Comparison of ENCODE assay signal across 8 cellular contexts in the genomic region with DNA sequence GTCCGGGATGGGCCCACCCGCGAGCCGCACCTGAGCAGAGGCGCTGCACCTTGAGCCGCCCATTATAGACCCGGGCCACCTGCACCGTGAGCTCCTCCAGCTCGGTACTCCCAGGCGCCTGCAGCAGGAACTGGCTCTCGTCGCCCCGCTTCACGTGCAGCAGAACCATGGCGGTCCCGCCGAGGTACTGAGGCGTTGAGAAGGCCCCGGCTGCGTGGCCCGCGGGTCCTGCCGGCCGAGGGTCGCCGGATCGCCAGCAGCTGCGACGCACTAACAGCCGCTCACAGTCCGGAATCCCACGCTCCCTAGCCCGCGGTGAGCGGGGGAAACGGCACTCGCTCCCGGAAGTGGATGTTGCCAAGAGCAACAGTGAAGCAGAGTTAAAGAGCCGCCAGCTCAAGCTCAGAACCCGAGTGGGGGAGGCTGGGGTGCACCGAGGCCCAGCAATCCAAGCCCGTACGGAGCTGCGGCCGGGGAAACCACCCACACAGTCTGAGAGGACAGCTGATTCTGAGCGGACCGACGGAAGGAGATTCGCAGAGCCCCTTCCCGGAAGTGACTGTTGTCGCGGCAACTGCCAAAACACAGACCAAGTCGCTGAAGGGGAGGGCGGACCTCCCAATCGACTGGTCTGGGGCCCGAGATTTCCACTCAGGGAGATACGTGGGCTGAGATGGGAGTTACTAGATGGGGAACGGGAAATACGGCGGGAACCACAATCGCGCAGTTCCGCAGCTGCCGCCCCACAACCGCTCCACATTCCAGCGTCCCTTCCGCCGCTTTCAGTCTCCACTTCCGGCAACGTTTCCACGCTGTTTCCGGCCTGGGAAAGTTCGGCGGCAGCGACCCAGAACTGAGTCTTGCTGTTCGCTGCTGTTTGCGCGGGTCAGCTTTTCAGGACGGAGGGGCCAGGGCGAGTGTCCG. TPM values are rescaled to one million over a fixed set of nuclear protein-coding genes. Genes with fewer than 3 reads are reported as not detected.
DNase-seq lines count a peak whose midpoint lies in the region; TF ChIP-seq lines count a peak whose summit lies in the region.

A gene with protein sequence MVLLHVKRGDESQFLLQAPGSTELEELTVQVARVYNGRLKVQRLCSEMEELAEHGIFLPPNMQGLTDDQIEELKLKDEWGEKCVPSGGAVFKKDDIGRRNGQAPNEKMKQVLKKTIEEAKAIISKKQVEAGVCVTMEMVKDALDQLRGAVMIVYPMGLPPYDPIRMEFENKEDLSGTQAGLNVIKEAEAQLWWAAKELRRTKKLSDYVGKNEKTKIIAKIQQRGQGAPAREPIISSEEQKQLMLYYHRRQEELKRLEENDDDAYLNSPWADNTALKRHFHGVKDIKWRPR (minus strand): TSS at position 303 of the 924 bp plus-strand sequence. CDS start 134 bp downstream, at position 169.

- peak within 1 kb of the TSS; percentile 85 for H3K9ac ChIP-seq in SK-N-MC (ENCODE audit: insufficient read length)

- WGBS in suprapubic skin: 0% methylated on average over 31 of the region's 81 CpGs

- peaks cover 14% of the 10 kb centered on the region; the same call in 1 of the 2 replicates for H3K36me3 ChIP-seq in SK-N-MC (ENCODE audit: insufficient read depth, low read length)
- peaks cover 21% of the 10 kb centered on the region for H3K36me3 ChIP-seq in suprapubic skin

- no peaks in the 10 kb centered on the region for H3K27me3 ChIP-seq in suprapubic skin

- peak within 1 kb of the TSS; percentile 93 for H3K27ac ChIP-seq in SK-N-MC
- H3K27ac ChIP-seq in suprapubic skin: peak within 1 kb of the TSS; percentile 92

- TF ChIP-seq POLR2A in suprapubic skin (IDR thresholded peaks at IDR 0.05): no peak

- no peak for TF ChIP-seq EP300 in suprapubic skin (IDR thresholded peaks at IDR 0.05)

- CTCF ChIA-PET in HEK293T (lab: Yijun Ruan, JAX): interaction anchor here (0.5 to 1.3 kb wide), 2 partner anchors 11 to 954 kb away, joined by 5 to 7 read pairs; no protein-coding TSS in a partner anchor

- H3K4me1 ChIP-seq in suprapubic skin: peaks cover 19% of the 10 kb centered on the region

- H3K4me3 ChIP-seq in SK-N-MC: peak within 1 kb of the TSS; percentile 92
- H3K4me3 ChIP-seq in suprapubic skin: peak within 1 kb of the TSS; percentile 89

- no peak for TF ChIP-seq CTCF in suprapubic skin (IDR thresholded peaks at IDR 0.05)

- H3K9me3 ChIP-seq in SK-N-MC (ENCODE audit: low read depth, low read length) (no peaks in the 10 kb centered on the region), suprapubic skin (no peaks in the 10 kb centered on the region)

- DNase-seq in GM03348 (ENCODE audit: low spot score): peak; percentile 93
- DNase-seq in HEK293T (ENCODE audit: extremely low spot score): peak; percentile 88
- DNase-seq in MV-4-11 (lab: John Stamatoyannopoulos, UW): peak; percentile 89
- peak; percentile 51 for DNase-seq in SK-N-MC (ENCODE audit: low read depth, low spot score)
- peak; percentile 83 for DNase-seq in activated naive CD4-positive, alpha-beta T cell treated with anti-CD3 and anti-CD28 coated beads, Interleukin-2, amount 50 U/mL, for 16 hours
- DNase-seq in germinal center (ENCODE audit: low spot score): peak; percentile 81
- peak; percentile 61 to 98 (median 90) for DNase-seq in nucleus accumbens (lab: John Stamatoyannopoulos, UW)
- DNase-seq in suprapubic skin (ENCODE audit: low spot score in 2 of 2): peak; percentile 92 to 94

- POLR2A ChIA-PET in HEK293T (lab: Yijun Ruan, JAX): interaction anchor here (0.8 to 2.5 kb wide), 4 partner anchors 10 to 159 kb away, joined by 3 to 7 read pairs (median 6); partner anchors contain the start of gene PAXBP1

TF ChIP-seq in HEK293T, 16 proteins besides CTCF, POLR2A, EP300 and RAD21:
- peak; percentile 67 for TF ChIP-seq L3MBTL2 (conservative IDR thresholded peaks at IDR 0.05)
- TF ChIP-seq BHLHE40 (IDR thresholded peaks at IDR 0.05; ENCODE audit: borderline replicate concordance): no peak
- no peak for TF ChIP-seq FOXK2 (IDR thresholded peaks at IDR 0.05)
- no peak for TF ChIP-seq FOXM1 (IDR thresholded peaks at IDR 0.05; ENCODE audit: borderline replicate concordance)
- TF ChIP-seq NFRKB (IDR thresholded peaks at IDR 0.05): no peak
- peak; percentile 82; the same call in 1 of the 2 replicates for TF ChIP-seq CTBP1 (IDR thresholded peaks at IDR 0.05; ENCODE audit: borderline replicate concordance)
- no peak for TF ChIP-seq TARDBP (IDR thresholded peaks at IDR 0.05)
- TF ChIP-seq ELF4 (IDR thresholded peaks at IDR 0.05): peak; percentile 80
- TF ChIP-seq ZNF384 (IDR thresholded peaks at IDR 0.05): no peak
TF ChIP-seq in HEK293T: peak in this region for 3.

RNA-seq across cellular contexts. Expression of the gene that starts here (rescaled TPM):
- 10 to 100 TPM; 26.0 to 37.1 (median 31.5) TPM for total RNA-seq in suprapubic skin

Comparison
In these comparisons a context has a peak if more than half of its experiments do, and no peak if none do; other contexts are left out.
1. Peak in every context shown above with its lines: DNase-seq, H3K4me3 ChIP-seq and H3K27ac ChIP-seq.